12 cellular contexts compared by ENCODE assay signal in the genomic region with DNA sequence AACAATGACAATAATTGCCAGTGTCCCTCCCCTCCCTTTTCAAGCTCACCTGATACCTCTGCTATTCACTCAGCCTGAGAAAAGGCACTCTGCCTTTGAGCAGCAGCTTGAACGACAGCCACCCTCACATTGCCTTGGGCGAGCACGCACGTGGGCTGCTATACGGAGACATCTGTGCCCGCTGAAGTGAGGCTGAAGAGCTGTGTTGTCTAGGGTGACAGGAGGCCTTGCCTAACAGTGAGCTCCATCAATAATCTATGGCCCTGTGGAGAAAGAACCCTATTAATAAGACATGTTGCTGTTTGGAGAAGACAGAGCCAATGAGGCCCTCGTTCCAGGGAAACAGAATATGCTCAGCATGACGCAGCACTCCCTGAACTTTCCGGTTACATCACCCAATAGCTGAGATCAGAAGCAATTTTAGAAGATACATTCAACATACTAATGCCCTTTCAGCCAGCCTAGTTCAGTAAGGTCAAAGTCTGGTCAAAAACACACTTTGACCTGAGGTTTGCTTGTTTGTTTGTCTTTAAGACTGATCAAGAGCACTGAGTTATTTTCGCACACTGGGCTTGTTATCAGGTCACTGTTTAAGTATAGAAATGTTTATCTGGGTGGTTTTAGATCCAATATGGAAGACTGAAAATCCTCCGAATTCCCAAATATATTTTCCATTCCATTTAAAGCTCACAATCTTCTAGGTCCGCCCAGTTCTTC. TPM values are rescaled to one million over a fixed set of nuclear protein-coding genes. Genes with fewer than 3 reads are reported as not detected.
DNase-seq lines count a peak whose midpoint lies in the region; TF ChIP-seq lines count a peak whose summit lies in the region.
"Had no signal": no experiment of that assay in that cellular context is flagged by ENCODE, and none has a peak within 500 bp of the region (broad histone marks: within the 10 kb centered on the region; RNA-seq: fewer than 3 reads in every experiment).

No MANE protein-coding gene starts in this region.

- no peaks in the 10 kb centered on the region for H3K9me3 ChIP-seq in hepatocyte (ENCODE audit: low read depth)

- 72% methylated on average over 12 of the region's 12 CpGs for WGBS in hepatocyte (ENCODE audit: low lambda C conversion rate, missing lambda C conversion rate)

- DNase-seq in NCI-H446 treated with DMSO at 0.1 percent for 48 hours (lab: John Stamatoyannopoulos, UW) = peak; percentile 25
- DNase-seq in NCI-H446 (lab: John Stamatoyannopoulos, UW) = no peak
- DNase-seq in brain microvascular endothelial cell = peak; percentile 68
- peak; percentile 58 for DNase-seq in hepatocyte (ENCODE audit: low spot score)
- peak; percentile 22 for DNase-seq in stromal cell of bone marrow (ENCODE audit: low read depth)
- no peak for DNase-seq in NCI-H526 treated with DMSO at 0.1 percent for 48 hours (lab: John Stamatoyannopoulos, UW)
- DNase-seq in activated gamma-delta T cell treated with Interleukin-2 at 50 U/mL for 16 hours = no peak
- DNase-seq in UCSD-AML1 (lab: John Stamatoyannopoulos, UW; ENCODE audit: unreplicated experiment) = no peak
- DNase-seq: activated CD4-positive, alpha-beta T cell treated with anti-CD3 and anti-CD28 coated beads, Interleukin-2, amount 50 U/mL, for 48 hours; mammary epithelial cell; NCI-H2107 had no signal

- no peaks in the 10 kb centered on the region for H3K36me3 ChIP-seq in brain microvascular endothelial cell (replicated peaks)
- no peaks in the 10 kb centered on the region for H3K36me3 ChIP-seq in hepatocyte (replicated peaks; ENCODE audit: insufficient read depth, low read depth)

- no peaks in the 10 kb centered on the region for H3K79me2 ChIP-seq in hepatocyte

- H3K4me1 ChIP-seq in hepatocyte (ENCODE audit: insufficient read depth) = peaks cover 4% of the 10 kb centered on the region

- H3K4me2 ChIP-seq in hepatocyte = peak overlapping the region; percentile 6

- H4K20me1 ChIP-seq in hepatocyte (ENCODE audit: insufficient read depth, poor library complexity, severe bottlenecking) = no peaks in the 10 kb centered on the region

- H3K27me3 ChIP-seq in brain microvascular endothelial cell (replicated peaks) (no peaks in the 10 kb centered on the region), hepatocyte (no peaks in the 10 kb centered on the region)

- TF ChIP-seq CTCF in brain microvascular endothelial cell (IDR thresholded peaks at IDR 0.05; ENCODE audit: low read depth, low read length, missing control alignments) (no peak), hepatocyte (IDR thresholded peaks at IDR 0.05; ENCODE audit: poor library complexity) (no peak)

- H3K27ac ChIP-seq in brain microvascular endothelial cell (no peak overlapping the region), hepatocyte (peak overlapping the region; percentile 76)
- H3K27ac ChIP-seq: skin epidermis had no signal

- H2AFZ ChIP-seq in hepatocyte = peak overlapping the region; percentile 33

- H3K4me3 ChIP-seq in brain microvascular endothelial cell (ENCODE audit: low read depth, low read length) (no peak overlapping the region), hepatocyte (no peak overlapping the region)
- H3K4me3 ChIP-seq: skin epidermis had no signal

- in situ Hi-C loops in brain microvascular endothelial cell (cut with HindIII; ENCODE audit: low pct_ligation_motif_present, low sequenced_read_pairs) = no loop called here

- H3K9me2 ChIP-seq in hepatocyte (replicated peaks; ENCODE audit: insufficient read depth) = no peaks in the 10 kb centered on the region

RNA-seq across cellular contexts. Expression of a gene that starts 30.6 kb away (rescaled TPM):
- total RNA-seq in hepatocyte = 0.97 and 2.3 TPM in 2 replicates
- polyA plus RNA-seq in hepatocyte = 0.29 and 0.39 TPM in 2 replicates

Comparison
In these comparisons a context has a peak if more than half of its experiments do, and no peak if none do; other contexts are left out.
1. DNase-seq: peak in NCI-H446 treated with DMSO at 0.1 percent for 48 hours (single experiment), brain microvascular endothelial cell (single experiment), hepatocyte (single experiment) and stromal cell of bone marrow (single experiment); none in NCI-H446 (0 of 2), NCI-H526 treated with DMSO at 0.1 percent for 48 hours (single experiment), activated gamma-delta T cell treated with Interleukin-2 at 50 U/mL for 16 hours (single experiment) and UCSD-AML1 (single experiment).